ENCODE assay signal across 9 cellular contexts in the genomic region with DNA sequence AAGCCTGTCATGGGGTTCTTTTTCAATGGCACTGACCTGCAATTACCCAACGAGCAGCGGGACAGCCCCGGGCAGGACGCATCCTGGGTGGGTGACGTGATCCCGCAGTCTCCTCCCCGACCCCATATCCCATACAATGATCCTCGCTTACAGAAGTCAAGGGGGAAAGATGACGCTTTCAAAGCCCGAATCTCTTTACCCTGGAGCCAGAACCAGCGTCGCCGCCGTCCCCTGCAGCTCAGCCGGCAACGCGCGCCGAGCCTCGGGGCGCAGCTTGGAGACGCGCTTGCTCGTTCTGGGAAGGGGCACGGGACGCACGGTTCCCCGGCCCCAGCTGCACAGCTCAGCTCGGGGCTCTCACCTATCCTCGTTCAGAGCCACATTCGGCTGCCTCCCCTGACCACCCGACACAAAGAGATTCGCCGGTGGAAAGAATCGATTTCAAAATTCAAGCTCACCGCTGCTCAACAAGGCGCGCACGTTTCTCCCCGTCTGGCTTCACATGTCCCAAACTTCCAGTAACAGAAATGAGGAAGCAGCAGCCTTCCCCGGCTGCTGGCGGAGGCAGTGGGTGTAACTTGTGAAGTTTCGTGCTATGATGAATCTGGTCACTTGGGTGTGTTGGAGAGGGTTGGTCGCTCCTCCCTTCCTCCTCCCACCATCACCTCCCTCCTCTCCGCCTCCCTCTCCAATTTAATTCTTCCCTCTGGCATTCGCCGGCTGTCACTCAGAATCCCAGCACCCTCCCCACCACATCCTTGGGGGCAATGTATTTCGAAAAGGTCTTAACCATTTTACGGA. TPM values are rescaled to one million over a fixed set of nuclear protein-coding genes. Genes with fewer than 3 reads are reported as not detected.
DNase-seq lines count a peak whose midpoint lies in the region; ATAC-seq and TF ChIP-seq lines count a peak whose summit lies in the region.
"Had no signal": no experiment of that assay in that cellular context is flagged by ENCODE, and none has a peak within 500 bp of the region (broad histone marks: within the 10 kb centered on the region; RNA-seq: fewer than 3 reads in every experiment).

A gene with protein sequence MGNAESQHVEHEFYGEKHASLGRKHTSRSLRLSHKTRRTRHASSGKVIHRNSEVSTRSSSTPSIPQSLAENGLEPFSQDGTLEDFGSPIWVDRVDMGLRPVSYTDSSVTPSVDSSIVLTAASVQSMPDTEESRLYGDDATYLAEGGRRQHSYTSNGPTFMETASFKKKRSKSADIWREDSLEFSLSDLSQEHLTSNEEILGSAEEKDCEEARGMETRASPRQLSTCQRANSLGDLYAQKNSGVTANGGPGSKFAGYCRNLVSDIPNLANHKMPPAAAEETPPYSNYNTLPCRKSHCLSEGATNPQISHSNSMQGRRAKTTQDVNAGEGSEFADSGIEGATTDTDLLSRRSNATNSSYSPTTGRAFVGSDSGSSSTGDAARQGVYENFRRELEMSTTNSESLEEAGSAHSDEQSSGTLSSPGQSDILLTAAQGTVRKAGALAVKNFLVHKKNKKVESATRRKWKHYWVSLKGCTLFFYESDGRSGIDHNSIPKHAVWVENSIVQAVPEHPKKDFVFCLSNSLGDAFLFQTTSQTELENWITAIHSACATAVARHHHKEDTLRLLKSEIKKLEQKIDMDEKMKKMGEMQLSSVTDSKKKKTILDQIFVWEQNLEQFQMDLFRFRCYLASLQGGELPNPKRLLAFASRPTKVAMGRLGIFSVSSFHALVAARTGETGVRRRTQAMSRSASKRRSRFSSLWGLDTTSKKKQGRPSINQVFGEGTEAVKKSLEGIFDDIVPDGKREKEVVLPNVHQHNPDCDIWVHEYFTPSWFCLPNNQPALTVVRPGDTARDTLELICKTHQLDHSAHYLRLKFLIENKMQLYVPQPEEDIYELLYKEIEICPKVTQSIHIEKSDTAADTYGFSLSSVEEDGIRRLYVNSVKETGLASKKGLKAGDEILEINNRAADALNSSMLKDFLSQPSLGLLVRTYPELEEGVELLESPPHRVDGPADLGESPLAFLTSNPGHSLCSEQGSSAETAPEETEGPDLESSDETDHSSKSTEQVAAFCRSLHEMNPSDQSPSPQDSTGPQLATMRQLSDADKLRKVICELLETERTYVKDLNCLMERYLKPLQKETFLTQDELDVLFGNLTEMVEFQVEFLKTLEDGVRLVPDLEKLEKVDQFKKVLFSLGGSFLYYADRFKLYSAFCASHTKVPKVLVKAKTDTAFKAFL (N-terminal part only) (minus strand): TSS at position 582 of the 801 bp plus-strand sequence. CDS start 77,289 bp downstream, outside the sequence.

- H3K4me1 Mint-ChIP-seq in CD4-positive, CD25-positive, alpha-beta regulatory T cell = peaks cover 0 to 25% (median 9%) of the 10 kb centered on the region in 4 donors
- peaks cover 80% of the 10 kb centered on the region for H3K4me1 Mint-ChIP-seq in activated T-helper 1 cell treated with anti-CD3 and anti-CD28 coated beads, Interleukin-12 subunit alpha, Interleukin-12 subunit beta, Interleukin-2, Interleukin-4 antibody, amounts not matched to agents 30 ng/mL and 10 ng/mL and 1 ng/mL, durations not matched to agents 14 hours and 24 hours and 36 hours (ENCODE audit: low read depth)
- peaks cover 44% of the 10 kb centered on the region for H3K4me1 Mint-ChIP-seq in neural crest cell

- TF ChIP-seq CTCF in foreskin fibroblast (IDR thresholded peaks at IDR 0.05; ENCODE audit: low read depth, low read length) = no peak
- no peak for TF ChIP-seq CTCF in neural crest cell (conservative IDR thresholded peaks at IDR 0.05)

- H3K4me1 ChIP-seq in CD4-positive, CD25-positive, alpha-beta regulatory T cell (ENCODE audit: control insufficient read depth, insufficient read depth, low read length, poor library complexity, severe bottlenecking) = peaks cover 8% of the 10 kb centered on the region

- H3K9me3 Mint-ChIP-seq in CD4-positive, CD25-positive, alpha-beta regulatory T cell = peaks cover 0 to 2% (median 0%) of the 10 kb centered on the region in 7 donors
- H3K9me3 Mint-ChIP-seq in activated T-helper 1 cell treated with anti-CD3 and anti-CD28 coated beads, Interleukin-12 subunit alpha, Interleukin-12 subunit beta, Interleukin-2, Interleukin-4 antibody, amounts not matched to agents 30 ng/mL and 10 ng/mL and 1 ng/mL, durations not matched to agents 14 hours and 24 hours and 36 hours = peaks cover under 1% of the 10 kb centered on the region
- H3K9me3 Mint-ChIP-seq in neural crest cell = no peaks in the 10 kb centered on the region

- intact Hi-C loops in activated T-helper 1 cell treated with anti-CD3 and anti-CD28 coated beads, Interleukin-12 subunit alpha, Interleukin-12 subunit beta, Interleukin-2, Interleukin-4 antibody, amounts not matched to agents 30 ng/mL and 10 ng/mL and 1 ng/mL, durations not matched to agents 14 hours and 24 hours and 36 hours (cut with micrococcal nuclease) = no loop called here

- no peaks in the 10 kb centered on the region for H3K36me3 Mint-ChIP-seq in CD4-positive, CD25-positive, alpha-beta regulatory T cell
- H3K36me3 Mint-ChIP-seq in activated T-helper 1 cell treated with anti-CD3 and anti-CD28 coated beads, Interleukin-12 subunit alpha, Interleukin-12 subunit beta, Interleukin-2, Interleukin-4 antibody, amounts not matched to agents 30 ng/mL and 10 ng/mL and 1 ng/mL, durations not matched to agents 14 hours and 24 hours and 36 hours (ENCODE audit: low read depth) = peaks cover 26% of the 10 kb centered on the region
- H3K36me3 Mint-ChIP-seq in neural crest cell (ENCODE audit: low read depth) = no peaks in the 10 kb centered on the region

- peak within 1 kb of the TSS; percentile 15 for H3K4me3 ChIP-seq in CD4-positive, CD25-positive, alpha-beta regulatory T cell (ENCODE audit: low read depth, low read length)
- H3K4me3 ChIP-seq in MG63 (peak within 1 kb of the TSS; percentile 51), foreskin fibroblast (ENCODE audit: low read depth in 1 of 2, low read length in 2 of 2) (peak within 1 kb of the TSS; percentile 37 to 53)

- peak within 1 kb of the TSS; percentile 79 to 86 (median 81) for H3K4me3 Mint-ChIP-seq in CD4-positive, CD25-positive, alpha-beta regulatory T cell
- peak within 1 kb of the TSS; percentile 95 for H3K4me3 Mint-ChIP-seq in activated T-helper 1 cell treated with anti-CD3 and anti-CD28 coated beads, Interleukin-12 subunit alpha, Interleukin-12 subunit beta, Interleukin-2, Interleukin-4 antibody, amounts not matched to agents 30 ng/mL and 10 ng/mL and 1 ng/mL, durations not matched to agents 14 hours and 24 hours and 36 hours
- peak within 1 kb of the TSS; percentile 90 for H3K4me3 Mint-ChIP-seq in neural crest cell

- peaks cover 22% of the 10 kb centered on the region for H3K27me3 ChIP-seq in CD4-positive, CD25-positive, alpha-beta regulatory T cell (ENCODE audit: control insufficient read depth, insufficient read depth, low read length)
- peaks cover 3% of the 10 kb centered on the region; the same call in 1 of the 2 replicates for H3K27me3 ChIP-seq in MG63

- no peaks in the 10 kb centered on the region for H3K36me3 ChIP-seq in CD4-positive, CD25-positive, alpha-beta regulatory T cell (ENCODE audit: control insufficient read depth, insufficient read depth, low read length)
- no peaks in the 10 kb centered on the region for H3K36me3 ChIP-seq in MG63

- no peak for ATAC-seq in CD4-positive, CD25-positive, alpha-beta regulatory T cell (ENCODE audit: low read depth in 2 of 2)

- H3K27ac Mint-ChIP-seq in CD4-positive, CD25-positive, alpha-beta regulatory T cell = peak within 1 kb of the TSS in 2 of 3 donors; percentile 9 to 20
- H3K27ac Mint-ChIP-seq in activated T-helper 1 cell treated with anti-CD3 and anti-CD28 coated beads, Interleukin-12 subunit alpha, Interleukin-12 subunit beta, Interleukin-2, Interleukin-4 antibody, amounts not matched to agents 30 ng/mL and 10 ng/mL and 1 ng/mL, durations not matched to agents 14 hours and 24 hours and 36 hours = peak within 1 kb of the TSS; percentile 87
- peak within 1 kb of the TSS; percentile 89 for H3K27ac Mint-ChIP-seq in neural crest cell (ENCODE audit: unreplicated experiment)

- DNase-seq in CD4-positive, CD25-positive, alpha-beta regulatory T cell = peak in 1 of 3 donors; percentile 25
- DNase-seq in MG63 (peak; percentile 64), foreskin fibroblast (peak; percentile 59 to 78), neural crest cell (ENCODE audit: low read depth, low spot score) (peak; percentile 31), NCI-H128 (lab: John Stamatoyannopoulos, UW; ENCODE audit: unreplicated experiment) (no peak), activated gamma-delta T cell treated with Interleukin-2 at 50 U/mL for 16 hours (no peak), NCI-H1417 (lab: John Stamatoyannopoulos, UW) (no peak)
- DNase-seq in activated T-helper 1 cell treated with anti-CD3 and anti-CD28 coated beads, Interleukin-12 subunit alpha, Interleukin-12 subunit beta, Interleukin-2, Interleukin-4 antibody, amounts not matched to agents 30 ng/mL and 10 ng/mL and 1 ng/mL, durations not matched to agents 14 hours and 24 hours and 36 hours (ENCODE audit: low spot score) = no peak

- H3K9me3 ChIP-seq in CD4-positive, CD25-positive, alpha-beta regulatory T cell (ENCODE audit: control insufficient read depth in 2 of 2, low read length in 2 of 2) = no peaks in the 10 kb centered on the region
- no peaks in the 10 kb centered on the region for H3K9me3 ChIP-seq in MG63

- H3K27ac ChIP-seq in CD4-positive, CD25-positive, alpha-beta regulatory T cell (ENCODE audit: insufficient read depth, low read length, poor library complexity, severe bottlenecking) = no peak within 1 kb of the TSS
- H3K27ac ChIP-seq: KMS-11 had no signal

- H3K27me3 Mint-ChIP-seq in CD4-positive, CD25-positive, alpha-beta regulatory T cell = peaks cover 51% of the 10 kb centered on the region
- peaks cover 4% of the 10 kb centered on the region for H3K27me3 Mint-ChIP-seq in activated T-helper 1 cell treated with anti-CD3 and anti-CD28 coated beads, Interleukin-12 subunit alpha, Interleukin-12 subunit beta, Interleukin-2, Interleukin-4 antibody, amounts not matched to agents 30 ng/mL and 10 ng/mL and 1 ng/mL, durations not matched to agents 14 hours and 24 hours and 36 hours (ENCODE audit: insufficient read depth)
- H3K27me3 Mint-ChIP-seq in neural crest cell (ENCODE audit: low read depth) = peaks cover 19% of the 10 kb centered on the region

RNA-seq across cellular contexts. Expression of the gene that starts here (rescaled TPM):
- 142 TPM for total RNA-seq in CD4-positive, CD25-positive, alpha-beta regulatory T cell
- polyA plus RNA-seq in CD4-positive, CD25-positive, alpha-beta regulatory T cell = 10 to 100 TPM; 31.1 to 51.8 (median 35.1) TPM
- 0.42 and 2.2 TPM in 2 replicates for total RNA-seq in MG63 (2014; rRNA removed; shearing (Covaris generic); ENCODE audit: low replicate concordance)
- 119 and 127 TPM in 2 replicates for total RNA-seq in activated T-helper 1 cell treated with anti-CD3 and anti-CD28 coated beads, Interleukin-12 subunit alpha, Interleukin-12 subunit beta, Interleukin-2, Interleukin-4 antibody, amounts not matched to agents 30 ng/mL and 10 ng/mL and 1 ng/mL, durations not matched to agents 14 hours and 24 hours and 36 hours
- total RNA-seq in neural crest cell = 53.6 and 54.8 TPM in 2 replicates

Comparison
In these comparisons a context has a peak if more than half of its experiments do, and no peak if none do; other contexts are left out.
1. RNA of the gene that starts here (total RNA-seq): 142 TPM in CD4-positive, CD25-positive, alpha-beta regulatory T cell (single experiment), 119 to 127 TPM in activated T-helper 1 cell treated with anti-CD3 and anti-CD28 coated beads, Interleukin-12 subunit alpha, Interleukin-12 subunit beta, Interleukin-2, Interleukin-4 antibody, amounts not matched to agents 30 ng/mL and 10 ng/mL and 1 ng/mL, durations not matched to agents 14 hours and 24 hours and 36 hours and 53.6 to 54.8 TPM in neural crest cell; 0.42 to 2.2 TPM in MG63; every median in the first group is over 10 times any median in the second.
2. DNase-seq: peak in MG63 (single experiment), foreskin fibroblast (2 of 2) and neural crest cell (single experiment); none in activated T-helper 1 cell treated with anti-CD3 and anti-CD28 coated beads, Interleukin-12 subunit alpha, Interleukin-12 subunit beta, Interleukin-2, Interleukin-4 antibody, amounts not matched to agents 30 ng/mL and 10 ng/mL and 1 ng/mL, durations not matched to agents 14 hours and 24 hours and 36 hours (single experiment), NCI-H128 (single experiment), activated gamma-delta T cell treated with Interleukin-2 at 50 U/mL for 16 hours (single experiment) and NCI-H1417 (0 of 3).
3. H3K27ac Mint-ChIP-seq: peak in every context shown above with its lines; median percentile 89 in neural crest cell; 87 in activated T-helper 1 cell treated with anti-CD3 and anti-CD28 coated beads, Interleukin-12 subunit alpha, Interleukin-12 subunit beta, Interleukin-2, Interleukin-4 antibody, amounts not matched to agents 30 ng/mL and 10 ng/mL and 1 ng/mL, durations not matched to agents 14 hours and 24 hours and 36 hours; 14 in CD4-positive, CD25-positive, alpha-beta regulatory T cell.
4. Peak in every context shown above with its lines, with median percentiles within 50 percentile points of each other: H3K4me3 ChIP-seq and H3K4me3 Mint-ChIP-seq.